11 cellular contexts compared by ENCODE assay signal in the genomic region with DNA sequence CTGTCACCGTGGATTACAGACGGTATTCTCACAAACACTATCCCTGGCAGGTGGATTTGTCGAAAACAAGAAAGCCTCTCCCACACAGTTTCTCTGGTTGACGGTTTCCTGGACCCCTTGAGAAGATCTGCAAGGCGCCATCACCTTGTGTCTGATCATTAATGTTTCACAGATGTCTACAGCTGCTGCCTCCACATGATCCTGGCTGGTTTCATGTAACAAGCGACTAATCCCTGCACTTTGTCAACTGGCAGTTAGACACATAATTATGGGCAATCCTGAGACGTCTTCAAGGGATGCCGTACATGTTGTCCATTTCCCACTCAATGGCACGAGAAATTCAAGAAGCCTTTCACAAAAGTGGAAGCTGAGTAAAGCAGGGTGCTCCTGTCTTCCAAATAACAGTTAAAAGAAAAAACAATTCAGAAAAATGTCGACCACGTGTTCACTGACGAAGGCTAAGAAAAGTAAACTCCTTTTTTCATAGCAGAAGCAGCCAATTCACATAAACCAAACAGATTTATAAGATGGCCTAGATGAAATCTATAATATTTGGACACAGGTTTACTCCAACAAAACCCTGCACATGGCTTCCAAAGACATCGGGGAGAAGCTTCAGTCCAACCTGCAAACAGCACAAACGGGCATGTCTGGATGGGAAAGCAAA. TPM values are rescaled to one million over a fixed set of nuclear protein-coding genes. Genes with fewer than 3 reads are reported as not detected.
DNase-seq lines count a peak whose midpoint lies in the region; ATAC-seq and TF ChIP-seq lines count a peak whose summit lies in the region.
"Had no signal": no experiment of that assay in that cellular context is flagged by ENCODE, and none has a peak within 500 bp of the region (broad histone marks: within the 10 kb centered on the region; RNA-seq: fewer than 3 reads in every experiment).

No MANE protein-coding gene starts in this region.

- CTCF ChIA-PET in CD8-positive, alpha-beta memory T cell (lab: Charles Lee) = interaction anchor here (1.0 kb wide), 1 partner anchor 8 kb away, joined by 4 read pairs; no protein-coding TSS in a partner anchor

- DNase-seq in CD8-positive, alpha-beta memory T cell = no peak
- DNase-seq in NCI-H2171 treated with DMSO at 0.1 percent for 48 hours (lab: John Stamatoyannopoulos, UW) = peak; percentile 81
- no peak for DNase-seq in colonic mucosa
- DNase-seq in NCI-H226 = no peak
- no peak for DNase-seq in left lung
- no peak for DNase-seq in activated gamma-delta T cell (lab: John Stamatoyannopoulos, UW)
- DNase-seq: activated CD4-positive, CD25-positive, alpha-beta regulatory T cell treated with anti-CD3 and anti-CD28 coated beads, Interleukin-2, amount 50 U/mL, for 72 hours; dermis blood vessel endothelial cell; Karpas-422 had no signal

- H3K9ac ChIP-seq in colonic mucosa (ENCODE audit: low read depth in 2 of 2, low read length in 2 of 2) (peak overlapping the region in 1 of 2 donors; percentile 32), rectal smooth muscle tissue (ENCODE audit: low read length) (no peak overlapping the region)

- H3K27me3 Mint-ChIP-seq in CD8-positive, alpha-beta memory T cell = no peaks in the 10 kb centered on the region

- no peak overlapping the region for H3K27ac ChIP-seq in CD8-positive, alpha-beta memory T cell (ENCODE audit: low read depth, low read length)
- peak overlapping the region; percentile 23 for H3K27ac ChIP-seq in colonic mucosa
- H3K27ac ChIP-seq in rectal smooth muscle tissue (ENCODE audit: low read depth, low read length) = peak overlapping the region; percentile 83
- peak overlapping the region in 1 of 2 donors; percentile 79 for H3K27ac ChIP-seq in left lung

- H3K9me3 Mint-ChIP-seq in CD8-positive, alpha-beta memory T cell = no peaks in the 10 kb centered on the region

- no peaks in the 10 kb centered on the region for H3K9me3 ChIP-seq in CD8-positive, alpha-beta memory T cell (ENCODE audit: low read length)
- no peaks in the 10 kb centered on the region for H3K9me3 ChIP-seq in colonic mucosa
- H3K9me3 ChIP-seq in left lung = no peaks in the 10 kb centered on the region

- no peak overlapping the region for H3K4me3 ChIP-seq in CD8-positive, alpha-beta memory T cell (ENCODE audit: low read length)
- H3K4me3 ChIP-seq in colonic mucosa = no peak overlapping the region
- no peak overlapping the region for H3K4me3 ChIP-seq in rectal smooth muscle tissue (ENCODE audit: low read length)
- no peak overlapping the region for H3K4me3 ChIP-seq in left lung

- peak overlapping the region in 6 of 7 donors; percentile 3 to 46 (median 28) for H3K4me3 Mint-ChIP-seq in CD8-positive, alpha-beta memory T cell

- no peak for ATAC-seq in left lung
- no peak for ATAC-seq in HG02884 (IDR thresholded peaks at IDR 0.05; ENCODE audit: unreplicated experiment)

- peaks cover 4% of the 10 kb centered on the region for H3K36me3 ChIP-seq in CD8-positive, alpha-beta memory T cell (ENCODE audit: insufficient read depth, low read length)
- H3K36me3 ChIP-seq in colonic mucosa (no peaks in the 10 kb centered on the region), rectal smooth muscle tissue (ENCODE audit: control insufficient read depth, insufficient read depth, low read length) (peaks cover 3% of the 10 kb centered on the region), left lung (peaks cover 0 to 5% of the 10 kb centered on the region in 2 donors)

- peaks cover 0 to 54% (median 2%) of the 10 kb centered on the region in 3 donors for H3K36me3 Mint-ChIP-seq in CD8-positive, alpha-beta memory T cell

- H3K27me3 ChIP-seq in CD8-positive, alpha-beta memory T cell (ENCODE audit: insufficient read depth, low read length, poor library complexity, severe bottlenecking) = no peaks in the 10 kb centered on the region
- no peaks in the 10 kb centered on the region for H3K27me3 ChIP-seq in colonic mucosa
- H3K27me3 ChIP-seq in rectal smooth muscle tissue (ENCODE audit: control insufficient read depth, insufficient read depth, low read length) = no peaks in the 10 kb centered on the region
- no peaks in the 10 kb centered on the region for H3K27me3 ChIP-seq in left lung

- POLR2A ChIA-PET in CD8-positive, alpha-beta memory T cell (lab: Charles Lee) = interaction anchor here (0.6 kb wide), 1 partner anchor 10 kb away, joined by 4 read pairs; no protein-coding TSS in a partner anchor

- peak overlapping the region; percentile 9 to 87 (median 78) for H3K27ac Mint-ChIP-seq in CD8-positive, alpha-beta memory T cell

- H3K4me1 Mint-ChIP-seq in CD8-positive, alpha-beta memory T cell = peaks cover 78 to 92% (median 86%) of the 10 kb centered on the region in 3 donors

- TF ChIP-seq CTCF in colonic mucosa (IDR thresholded peaks at IDR 0.05) = no peak
- no peak for TF ChIP-seq CTCF in left lung (IDR thresholded peaks at IDR 0.05)

- H3K4me1 ChIP-seq in CD8-positive, alpha-beta memory T cell (ENCODE audit: insufficient read depth, low read length) = peaks cover 84% of the 10 kb centered on the region
- H3K4me1 ChIP-seq in colonic mucosa (peaks cover 24% of the 10 kb centered on the region), rectal smooth muscle tissue (ENCODE audit: control insufficient read depth, insufficient read depth, low read length) (peaks cover 85% of the 10 kb centered on the region), left lung (peaks cover 62 to 91% of the 10 kb centered on the region in 2 donors)

- intact Hi-C loops in colonic mucosa (cut with DNase I) = no loop called here
- intact Hi-C loops in left lung (cut with DNase I) = no loop called here

RNA-seq across cellular contexts. Expression of a gene that starts 52.3 kb away (rescaled TPM):
- total RNA-seq in CD8-positive, alpha-beta memory T cell = 100 to 1,000 TPM; 284 to 289 TPM
- 540 TPM for polyA plus RNA-seq in CD8-positive, alpha-beta memory T cell
- total RNA-seq in colonic mucosa (100 to 1,000 TPM; 397 to 407 TPM), left lung (100 to 1,000 TPM; 293 to 327 TPM)
